2 cellular contexts compared by ENCODE assay signal in genomic region chr9:124532897-124533296, GRCh38.
TF ChIP-seq lines count a peak whose summit lies in the region.

No MANE protein-coding gene starts in this region.

TF ChIP-seq in A549, 52 proteins besides CTCF, POLR2A, EP300 and RAD21 (continued from another document):
- TF ChIP-seq, protein P1, sequence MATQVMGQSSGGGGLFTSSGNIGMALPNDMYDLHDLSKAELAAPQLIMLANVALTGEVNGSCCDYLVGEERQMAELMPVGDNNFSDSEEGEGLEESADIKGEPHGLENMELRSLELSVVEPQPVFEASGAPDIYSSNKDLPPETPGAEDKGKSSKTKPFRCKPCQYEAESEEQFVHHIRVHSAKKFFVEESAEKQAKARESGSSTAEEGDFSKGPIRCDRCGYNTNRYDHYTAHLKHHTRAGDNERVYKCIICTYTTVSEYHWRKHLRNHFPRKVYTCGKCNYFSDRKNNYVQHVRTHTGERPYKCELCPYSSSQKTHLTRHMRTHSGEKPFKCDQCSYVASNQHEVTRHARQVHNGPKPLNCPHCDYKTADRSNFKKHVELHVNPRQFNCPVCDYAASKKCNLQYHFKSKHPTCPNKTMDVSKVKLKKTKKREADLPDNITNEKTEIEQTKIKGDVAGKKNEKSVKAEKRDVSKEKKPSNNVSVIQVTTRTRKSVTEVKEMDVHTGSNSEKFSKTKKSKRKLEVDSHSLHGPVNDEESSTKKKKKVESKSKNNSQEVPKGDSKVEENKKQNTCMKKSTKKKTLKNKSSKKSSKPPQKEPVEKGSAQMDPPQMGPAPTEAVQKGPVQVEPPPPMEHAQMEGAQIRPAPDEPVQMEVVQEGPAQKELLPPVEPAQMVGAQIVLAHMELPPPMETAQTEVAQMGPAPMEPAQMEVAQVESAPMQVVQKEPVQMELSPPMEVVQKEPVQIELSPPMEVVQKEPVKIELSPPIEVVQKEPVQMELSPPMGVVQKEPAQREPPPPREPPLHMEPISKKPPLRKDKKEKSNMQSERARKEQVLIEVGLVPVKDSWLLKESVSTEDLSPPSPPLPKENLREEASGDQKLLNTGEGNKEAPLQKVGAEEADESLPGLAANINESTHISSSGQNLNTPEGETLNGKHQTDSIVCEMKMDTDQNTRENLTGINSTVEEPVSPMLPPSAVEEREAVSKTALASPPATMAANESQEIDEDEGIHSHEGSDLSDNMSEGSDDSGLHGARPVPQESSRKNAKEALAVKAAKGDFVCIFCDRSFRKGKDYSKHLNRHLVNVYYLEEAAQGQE (IDR thresholded peaks at IDR 0.05): no peak
TF ChIP-seq in A549: peak in this region for 0.

TF ChIP-seq in GM23338, 12 proteins besides CTCF, POLR2A, EP300 and RAD21 (continued from another document):
- TF ChIP-seq, protein P1 (IDR thresholded peaks at IDR 0.05; ENCODE audit: unreplicated experiment): no peak
- no peak for TF ChIP-seq EZH2 (IDR thresholded peaks at IDR 0.05; ENCODE audit: low read depth, unreplicated experiment)
- TF ChIP-seq JUNB (IDR thresholded peaks at IDR 0.05; ENCODE audit: unreplicated experiment): no peak
- TF ChIP-seq STAT1 (IDR thresholded peaks at IDR 0.05; ENCODE audit: unreplicated experiment): no peak
- TF ChIP-seq, protein P2, sequence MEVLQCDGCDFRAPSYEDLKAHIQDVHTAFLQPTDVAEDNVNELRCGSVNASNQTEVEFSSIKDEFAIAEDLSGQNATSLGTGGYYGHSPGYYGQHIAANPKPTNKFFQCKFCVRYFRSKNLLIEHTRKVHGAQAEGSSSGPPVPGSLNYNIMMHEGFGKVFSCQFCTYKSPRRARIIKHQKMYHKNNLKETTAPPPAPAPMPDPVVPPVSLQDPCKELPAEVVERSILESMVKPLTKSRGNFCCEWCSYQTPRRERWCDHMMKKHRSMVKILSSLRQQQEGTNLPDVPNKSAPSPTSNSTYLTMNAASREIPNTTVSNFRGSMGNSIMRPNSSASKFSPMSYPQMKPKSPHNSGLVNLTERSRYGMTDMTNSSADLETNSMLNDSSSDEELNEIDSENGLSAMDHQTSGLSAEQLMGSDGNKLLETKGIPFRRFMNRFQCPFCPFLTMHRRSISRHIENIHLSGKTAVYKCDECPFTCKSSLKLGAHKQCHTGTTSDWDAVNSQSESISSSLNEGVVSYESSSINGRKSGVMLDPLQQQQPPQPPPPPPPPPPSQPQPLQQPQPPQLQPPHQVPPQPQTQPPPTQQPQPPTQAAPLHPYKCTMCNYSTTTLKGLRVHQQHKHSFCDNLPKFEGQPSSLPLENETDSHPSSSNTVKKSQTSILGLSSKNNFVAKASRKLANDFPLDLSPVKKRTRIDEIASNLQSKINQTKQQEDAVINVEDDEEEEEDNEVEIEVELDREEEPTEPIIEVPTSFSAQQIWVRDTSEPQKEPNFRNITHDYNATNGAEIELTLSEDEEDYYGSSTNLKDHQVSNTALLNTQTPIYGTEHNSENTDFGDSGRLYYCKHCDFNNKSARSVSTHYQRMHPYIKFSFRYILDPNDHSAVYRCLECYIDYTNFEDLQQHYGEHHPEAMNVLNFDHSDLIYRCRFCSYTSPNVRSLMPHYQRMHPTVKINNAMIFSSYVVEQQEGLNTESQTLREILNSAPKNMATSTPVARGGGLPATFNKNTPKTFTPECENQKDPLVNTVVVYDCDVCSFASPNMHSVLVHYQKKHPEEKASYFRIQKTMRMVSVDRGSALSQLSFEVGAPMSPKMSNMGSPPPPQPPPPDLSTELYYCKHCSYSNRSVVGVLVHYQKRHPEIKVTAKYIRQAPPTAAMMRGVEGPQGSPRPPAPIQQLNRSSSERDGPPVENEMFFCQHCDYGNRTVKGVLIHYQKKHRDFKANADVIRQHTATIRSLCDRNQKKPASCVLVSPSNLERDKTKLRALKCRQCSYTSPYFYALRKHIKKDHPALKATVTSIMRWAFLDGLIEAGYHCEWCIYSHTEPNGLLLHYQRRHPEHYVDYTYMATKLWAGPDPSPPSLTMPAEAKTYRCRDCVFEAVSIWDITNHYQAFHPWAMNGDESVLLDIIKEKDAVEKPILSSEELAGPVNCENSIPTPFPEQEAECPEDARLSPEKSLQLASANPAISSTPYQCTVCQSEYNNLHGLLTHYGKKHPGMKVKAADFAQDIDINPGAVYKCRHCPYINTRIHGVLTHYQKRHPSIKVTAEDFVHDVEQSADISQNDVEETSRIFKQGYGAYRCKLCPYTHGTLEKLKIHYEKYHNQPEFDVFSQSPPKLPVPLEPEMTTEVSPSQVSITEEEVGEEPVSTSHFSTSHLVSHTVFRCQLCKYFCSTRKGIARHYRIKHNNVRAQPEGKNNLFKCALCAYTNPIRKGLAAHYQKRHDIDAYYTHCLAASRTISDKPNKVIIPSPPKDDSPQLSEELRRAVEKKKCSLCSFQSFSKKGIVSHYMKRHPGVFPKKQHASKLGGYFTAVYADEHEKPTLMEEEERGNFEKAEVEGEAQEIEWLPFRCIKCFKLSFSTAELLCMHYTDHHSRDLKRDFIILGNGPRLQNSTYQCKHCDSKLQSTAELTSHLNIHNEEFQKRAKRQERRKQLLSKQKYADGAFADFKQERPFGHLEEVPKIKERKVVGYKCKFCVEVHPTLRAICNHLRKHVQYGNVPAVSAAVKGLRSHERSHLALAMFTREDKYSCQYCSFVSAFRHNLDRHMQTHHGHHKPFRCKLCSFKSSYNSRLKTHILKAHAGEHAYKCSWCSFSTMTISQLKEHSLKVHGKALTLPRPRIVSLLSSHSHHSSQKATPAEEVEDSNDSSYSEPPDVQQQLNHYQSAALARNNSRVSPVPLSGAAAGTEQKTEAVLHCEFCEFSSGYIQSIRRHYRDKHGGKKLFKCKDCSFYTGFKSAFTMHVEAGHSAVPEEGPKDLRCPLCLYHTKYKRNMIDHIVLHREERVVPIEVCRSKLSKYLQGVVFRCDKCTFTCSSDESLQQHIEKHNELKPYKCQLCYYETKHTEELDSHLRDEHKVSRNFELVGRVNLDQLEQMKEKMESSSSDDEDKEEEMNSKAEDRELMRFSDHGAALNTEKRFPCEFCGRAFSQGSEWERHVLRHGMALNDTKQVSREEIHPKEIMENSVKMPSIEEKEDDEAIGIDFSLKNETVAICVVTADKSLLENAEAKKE (CRISPR knock-in tag; IDR thresholded peaks at IDR 0.05): no peak
- TF ChIP-seq EZH2phosphoT487 (IDR thresholded peaks at IDR 0.05; ENCODE audit: unreplicated experiment): no peak
- no peak for TF ChIP-seq ZNF331 (CRISPR knock-in tag; IDR thresholded peaks at IDR 0.05; ENCODE audit: low read depth)
